In the genomic region with DNA sequence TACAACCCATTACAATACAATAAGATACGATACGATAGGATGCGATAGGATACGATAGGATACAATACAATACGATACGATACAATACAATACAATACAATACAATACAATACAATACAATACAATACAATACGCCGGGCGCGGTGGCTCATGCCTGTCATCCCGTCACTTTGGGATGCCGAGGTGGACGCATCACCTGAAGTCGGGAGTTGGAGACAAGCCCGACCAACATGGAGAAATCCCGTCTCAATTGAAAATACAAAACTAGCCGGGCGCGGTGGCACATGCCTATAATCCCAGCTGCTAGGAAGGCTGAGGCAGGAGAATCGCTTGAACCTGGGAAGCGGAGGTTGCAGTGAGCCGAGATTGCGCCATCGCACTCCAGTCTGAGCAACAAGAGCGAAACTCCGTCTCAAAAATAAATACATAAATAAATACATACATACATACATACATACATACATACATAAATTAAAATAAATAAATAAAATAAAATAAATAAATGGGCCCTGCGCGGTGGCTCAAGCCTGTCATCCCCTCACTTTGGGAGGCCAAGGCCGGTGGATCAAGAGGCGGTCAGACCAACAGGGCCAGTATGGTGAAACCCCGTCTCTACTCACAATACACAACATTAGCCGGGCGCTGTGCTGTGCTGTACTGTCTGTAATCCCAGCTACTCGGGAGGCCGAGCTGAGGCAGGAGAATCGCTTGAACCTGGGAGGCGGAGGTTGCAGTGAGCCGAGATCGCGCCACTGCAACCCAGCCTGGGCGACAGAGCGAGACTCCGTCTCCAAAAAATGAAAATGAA, we compare ENCODE assay signal across 8 cellular contexts.
DNase-seq lines count a peak whose midpoint lies in the region; ATAC-seq and TF ChIP-seq lines count a peak whose summit lies in the region.
"Not testable (repeated sequence)": the region's sequence is repeated elsewhere in the genome, so short reads cannot be mapped to it uniquely, and the experiment has no call there.

No MANE protein-coding gene starts in this region.

- not testable (repeated sequence) for TF ChIP-seq CTCF in WTC11 (IDR thresholded peaks at IDR 0.05); psoas muscle (IDR thresholded peaks at IDR 0.05)

- ATAC-seq in GM18498 (IDR thresholded peaks at IDR 0.05; ENCODE audit: unreplicated experiment) (peak; percentile 84), GM19328 (IDR thresholded peaks at IDR 0.05; ENCODE audit: unreplicated experiment) (peak; percentile 69), GM21619 (IDR thresholded peaks at IDR 0.05; ENCODE audit: unreplicated experiment) (peak; percentile 67), HG02938 (IDR thresholded peaks at IDR 0.05; ENCODE audit: unreplicated experiment) (peak; percentile 62), HG03354 (IDR thresholded peaks at IDR 0.05; ENCODE audit: poor library complexity, severe bottlenecking, unreplicated experiment) (peak; percentile 78), WTC11 (peak; percentile 79), Right ventricle myocardium superior (ENCODE audit: poor library complexity) (peak; percentile 84), psoas muscle (peak; percentile 77 to 85 (median 80))

- not testable (repeated sequence) for H3K36me3 Mint-ChIP-seq in WTC11

- not testable (repeated sequence) for H3K27me3 Mint-ChIP-seq in WTC11 (ENCODE audit: low read depth)

- no CpG with 5 or more reads among the region's 43 CpGs for WGBS in psoas muscle, 3 donors

- CTCF ChIA-PET in WTC11 (lab: Charles Lee) = not testable (repeated sequence)

- H3K9me3 ChIP-seq in psoas muscle = not testable (repeated sequence)

- not testable (repeated sequence) for H3K27ac Mint-ChIP-seq in WTC11

- not testable (repeated sequence) for DNase-seq in WTC11 (ENCODE audit: low spot score); Right ventricle myocardium superior; psoas muscle

- H3K4me1 ChIP-seq in psoas muscle = not testable (repeated sequence)

- intact Hi-C loops in Right ventricle myocardium superior (cut with DNase I); psoas muscle (cut with DNase I): not testable (repeated sequence)

- not testable (repeated sequence) for H3K9me3 Mint-ChIP-seq in WTC11

- not testable (repeated sequence) for H3K4me3 Mint-ChIP-seq in WTC11

- H3K27me3 ChIP-seq in psoas muscle (ENCODE audit: insufficient read depth in 3 of 3, low read length in 2 of 3) = not testable (repeated sequence)

- H3K4me3 ChIP-seq in psoas muscle = not testable (repeated sequence)

- not testable (repeated sequence) for H3K27ac ChIP-seq in psoas muscle

- not testable (repeated sequence) for H3K36me3 ChIP-seq in psoas muscle (ENCODE audit: insufficient read depth in 1 of 2, low read depth in 1 of 2)

- POLR2A ChIA-PET in WTC11 (lab: Charles Lee) = not testable (repeated sequence)

- not testable (repeated sequence) for H3K4me1 Mint-ChIP-seq in WTC11
